In genomic region chr14:66495214-66496098, GRCh38 we compare ENCODE assay signal across 8 cellular contexts. TPM values are rescaled to one million over a fixed set of nuclear protein-coding genes. Genes with fewer than 3 reads are reported as not detected.
DNase-seq lines count a peak whose midpoint lies in the region; ATAC-seq and TF ChIP-seq lines count a peak whose summit lies in the region.

No MANE protein-coding gene starts in this region.

- H3K4me3 Mint-ChIP-seq in MCF 10A (ENCODE audit: unreplicated experiment) (no peak overlapping the region), immature natural killer cell (no peak overlapping the region)

- no TSS peak for BruUV-seq in MCF 10A (replicated peaks; lab: Mats Ljungman, UMichigan)

- no peaks in the 10 kb centered on the region for H3K27me3 Mint-ChIP-seq in MCF 10A (ENCODE audit: insufficient read depth, unreplicated experiment)
- peaks cover 0 to 1% (median 0%) of the 10 kb centered on the region in 3 donors for H3K27me3 Mint-ChIP-seq in immature natural killer cell (ENCODE audit: low read depth in 3 of 3)

- peak; percentile 58 for TF ChIP-seq CTCF in MCF 10A (IDR thresholded peaks at IDR 0.05; ENCODE audit: unreplicated experiment)

- peak; percentile 94 for ATAC-seq in GM21786 (IDR thresholded peaks at IDR 0.05; ENCODE audit: unreplicated experiment)

- peak; percentile 23 to 76 (median 74) for DNase-seq in NCI-H1417 (lab: John Stamatoyannopoulos, UW)
- no peak for DNase-seq in NCI-H1417 treated with DMSO at 0.1 percent for 48 hours (lab: John Stamatoyannopoulos, UW)
- peak; percentile 71 for DNase-seq in LoVo (ENCODE audit: low spot score)
- DNase-seq in RPMI8226, result peak; percentile 59
- peak; percentile 69 for DNase-seq in MCF 10A (ENCODE audit: unreplicated experiment)
- peak; percentile 12 to 40 (median 23) for DNase-seq in immature natural killer cell
- DNase-seq in stimulated activated CD4-positive, alpha-beta T cell treated with anti-CD3 and anti-CD28 coated beads, Interleukin-15, amount 100 ng/mL, for 24 hours, result peak; percentile 32

- CTCF ChIA-PET in MCF 10A (lab: Yijun Ruan, JAX), result interaction anchor here (0.7 to 3.8 kb wide), 10 partner anchors 10 to 423 kb away, joined by 3 to 19 read pairs (median 4); partner anchors contain the start of gene GPHN

- H3K36me3 Mint-ChIP-seq in MCF 10A (ENCODE audit: insufficient read depth, unreplicated experiment), result no peaks in the 10 kb centered on the region
- no peaks in the 10 kb centered on the region for H3K36me3 Mint-ChIP-seq in immature natural killer cell

- H3K4me1 Mint-ChIP-seq in MCF 10A (ENCODE audit: insufficient read depth, unreplicated experiment) (no peaks in the 10 kb centered on the region), immature natural killer cell (peaks cover 1 to 11% of the 10 kb centered on the region in 2 donors)

- H3K9me3 Mint-ChIP-seq in MCF 10A (ENCODE audit: unreplicated experiment) (no peaks in the 10 kb centered on the region), immature natural killer cell (no peaks in the 10 kb centered on the region)

- H3K27ac Mint-ChIP-seq in MCF 10A (ENCODE audit: low read depth, unreplicated experiment), result no peak overlapping the region
- H3K27ac Mint-ChIP-seq in immature natural killer cell, result no peak overlapping the region

- intact Hi-C loops in MCF 10A (cut with micrococcal nuclease), result loop anchor here (1.0 to 10.0 kb wide), 5 partner anchors 12 to 622 kb away; no protein-coding TSS in a partner anchor

- POLR2A ChIA-PET in MCF 10A (lab: Yijun Ruan, JAX), result interaction anchor here (0.6 to 4.8 kb wide), 4 partner anchors 10 to 110 kb away, joined by 3 to 30 read pairs (median 4); partner anchors contain the start of gene GPHN

RNA-seq across cellular contexts. Expression of gene CCDC196, which starts 9.3 kb away (rescaled TPM):
- total RNA-seq in MCF 10A (2022), result not detected in 2 replicates
- polyA plus RNA-seq in immature natural killer cell, result not detected

RNA-seq across cellular contexts. Expression of gene GPHN, which starts 12.5 kb away (rescaled TPM):
- total RNA-seq in MCF 10A (2022), result 26.8 and 33.0 TPM in 2 replicates
- 1 to 10 TPM in 2 of 3 donors, not detected in 1; 2.1 to 4.4 TPM for polyA plus RNA-seq in immature natural killer cell
